27 cellular contexts compared by ENCODE assay signal in genomic region chr13:42981853-42982252, GRCh38. TPM values are rescaled to one million over a fixed set of nuclear protein-coding genes. Genes with fewer than 3 reads are reported as not detected.
DNase-seq lines count a peak whose midpoint lies in the region; FAIRE-seq and TF ChIP-seq lines count a peak whose summit lies in the region.
"Had no signal": no experiment of that assay in that cellular context is flagged by ENCODE, and none has a peak within 500 bp of the region (broad histone marks: within the 10 kb centered on the region; RNA-seq: fewer than 3 reads in every experiment).

No MANE protein-coding gene starts in this region.

- H2AFZ ChIP-seq in H1 (ENCODE audit: low read length): no peak overlapping the region
- H2AFZ ChIP-seq in neural progenitor cell (replicated peaks): peak overlapping the region; percentile 63

- POLR2A ChIA-PET in H1 (lab: Charles Lee; ENCODE audit: partially characterized antibody): interaction anchor here (0.7 to 2.6 kb wide), 4 partner anchors 11 to 291 kb away, joined by 3 to 10 read pairs (median 4); partner anchors contain the start of gene EPSTI1

- H3K4me1 Mint-ChIP-seq in neural progenitor cell (no peaks in the 10 kb centered on the region), CD14-positive monocyte (peaks cover 36% of the 10 kb centered on the region)

- H3K14ac ChIP-seq in H1 (ENCODE audit: insufficient read length): no peak overlapping the region

- H2BK5ac ChIP-seq in H1 (ENCODE audit: low read depth, low read length): no peak overlapping the region

- H3K23ac ChIP-seq in H1 (ENCODE audit: insufficient read length): no peak overlapping the region

- no peak overlapping the region for H3K9ac ChIP-seq in H1 (replicated peaks in 1 of 4; ENCODE audit: extremely low read depth in 1 of 4, low read depth in 3 of 4, low read length in 3 of 4)
- no peak overlapping the region for H3K9ac ChIP-seq in neural progenitor cell
- H3K9ac ChIP-seq: KMS-11 had no signal

- H3K27ac Mint-ChIP-seq in neural progenitor cell: no peak overlapping the region
- H3K27ac Mint-ChIP-seq in CD14-positive monocyte: no peak overlapping the region
- H3K27ac Mint-ChIP-seq: activated naive CD8-positive, alpha-beta T cell treated with anti-CD3 and anti-CD28 coated beads, Interleukin-2, amount 10 ng/mL, durations not matched to agents 7 days and 5 days; T-helper 2 cell treated with Interferon-gamma antibody and Interleukin-4, amounts not matched to agents 5 μg/mL and 100 μg/mL, for 36 hours had no signal

- H2BK12ac ChIP-seq in H1 (ENCODE audit: low read depth, low read length): no peak overlapping the region

- no peak for TF ChIP-seq EP300 in H1 (IDR thresholded peaks at IDR 0.05; ENCODE audit: borderline replicate concordance in 1 of 2, low read depth in 2 of 2, low read length in 2 of 2)

- H2BK20ac ChIP-seq in H1 (ENCODE audit: low read length): no peak overlapping the region

- TF ChIP-seq POLR2A in H1 (IDR thresholded peaks at IDR 0.05; ENCODE audit: control extremely low read depth in 1 of 2, low read depth in 2 of 2, low read length in 2 of 2): no peak

- no peaks in the 10 kb centered on the region for H3F3A ChIP-seq in neural progenitor cell (ENCODE audit: low read depth)

- H3K79me1 ChIP-seq in H1 (ENCODE audit: low read depth, low read length): no peaks in the 10 kb centered on the region; the same call in 1 of the 2 replicates

- H3K4me3 ChIP-seq in H1 (ENCODE audit: extremely low read depth in 1 of 4, insufficient read depth in 2 of 4, low read depth in 3 of 4, low read length in 4 of 4) (no peak overlapping the region), neural progenitor cell (no peak overlapping the region)
- H3K4me3 ChIP-seq: skin epidermis, testis had no signal

- intact Hi-C loops in CD14-positive monocyte (cut with micrococcal nuclease): no loop called here

- DNase-seq in ELF-1 (ENCODE audit: low read depth, low spot score) (peak; percentile 75), NCI-H226 (peak; percentile 37), H1 (ENCODE audit: low read depth in 1 of 2, low spot score in 2 of 2) (no peak), neural progenitor cell (ENCODE audit: low spot score) (no peak), GM19238 (ENCODE audit: insufficient read length, low spot score) (no peak), MV-4-11 (lab: John Stamatoyannopoulos, UW) (no peak), NCI-H82 treated with DMSO at 0.1 percent for 48 hours (lab: John Stamatoyannopoulos, UW; ENCODE audit: unreplicated experiment) (no peak), CD14-positive monocyte (ENCODE audit: low spot score) (no peak)
- DNase-seq: activated effector memory CD4-positive, alpha-beta T cell treated with Interleukin-2 at 50 U/mL for 16 hours; activated naive CD8-positive, alpha-beta T cell treated with anti-CD3 and anti-CD28 coated beads, Interleukin-2, amount 10 ng/mL, durations not matched to agents 7 days and 5 days; CD4-positive, alpha-beta T cell; DMS153; GF-D8; head of caudate nucleus; NCI-H1048; NCI-H2029; NK-92 treated with Interleukin-12 subunit alpha and Interleukin-12 subunit beta, amount 100 ng/mL, for 24 hours; stimulated activated CD4-positive, alpha-beta T cell treated with anti-CD3 and anti-CD28 coated beads, Interleukin-2, amount 100 ng/mL, for 48 hours; stimulated activated naive CD4-positive, alpha-beta T cell; testis; WERI-Rb-1 had no signal

- no peaks in the 10 kb centered on the region for H3K23me2 ChIP-seq in H1 (ENCODE audit: low read depth, low read length)

- CTCF ChIA-PET in H1 (lab: Charles Lee; ENCODE audit: partially characterized antibody): interaction anchor here (1.6 to 2.6 kb wide), 3 partner anchors 8 to 12 kb away, joined by 4 to 12 read pairs (median 10); no protein-coding TSS in a partner anchor

- H4K91ac ChIP-seq in H1 (replicated peaks; ENCODE audit: insufficient read length, low read length): no peak overlapping the region

- H3K56ac ChIP-seq in H1 (replicated peaks; ENCODE audit: insufficient read length, low read depth, low read length): no peak overlapping the region

- H3K36me3 ChIP-seq in H1 (ENCODE audit: control insufficient read depth in 2 of 4, insufficient read depth in 4 of 4, low read length in 3 of 4) (no peaks in the 10 kb centered on the region), neural progenitor cell (no peaks in the 10 kb centered on the region)
- H3K36me3 ChIP-seq: neutrophil, WERI-Rb-1 had no signal

- H3K27ac ChIP-seq in H1 (ENCODE audit: low read depth, low read length) (no peak overlapping the region), neural progenitor cell (no peak overlapping the region)
- H3K27ac ChIP-seq: KMS-11, neutrophil, testis, WERI-Rb-1 had no signal

- no peaks in the 10 kb centered on the region for H3K27me3 Mint-ChIP-seq in neural progenitor cell (ENCODE audit: insufficient read depth, low read depth)
- peaks cover 0 to 6% (median 0%) of the 10 kb centered on the region in 3 donors for H3K27me3 Mint-ChIP-seq in CD14-positive monocyte (ENCODE audit: low read depth in 3 of 3)
- H3K27me3 Mint-ChIP-seq: activated naive CD8-positive, alpha-beta T cell treated with anti-CD3 and anti-CD28 coated beads, Interleukin-2, amount 10 ng/mL, durations not matched to agents 7 days and 5 days; CD4-positive, alpha-beta T cell had no signal

- H3K18ac ChIP-seq in H1 (ENCODE audit: extremely low read depth, low read length): no peak overlapping the region

- no peaks in the 10 kb centered on the region for H3K9me3 Mint-ChIP-seq in neural progenitor cell
- peaks cover 2 to 14% (median 9%) of the 10 kb centered on the region in 7 donors for H3K9me3 Mint-ChIP-seq in CD14-positive monocyte
- H3K9me3 Mint-ChIP-seq: CD4-positive, alpha-beta T cell had no signal

- peak overlapping the region; percentile 54 for H2BK120ac ChIP-seq in H1 (replicated peaks; ENCODE audit: low read depth, low read length)

- FAIRE-seq in H1 (lab: Jason Lieb, UNC): no peak
- FAIRE-seq: colon, RCC 7860 had no signal

- no peak overlapping the region for H3K4me2 ChIP-seq in H1 (ENCODE audit: insufficient read depth in 1 of 2, low read depth in 2 of 2, low read length in 2 of 2)
- H3K4me2 ChIP-seq in neural progenitor cell: no peak overlapping the region
- H3K4me2 ChIP-seq: KMS-11 had no signal

- TF ChIP-seq RAD21 in H1 (IDR thresholded peaks at IDR 0.05 in 1 of 2, conservative IDR thresholded peaks at IDR 0.05 in 1 of 2; ENCODE audit: low read depth in 2 of 2, low read length in 2 of 2): no peak

- H3K36me3 Mint-ChIP-seq in neural progenitor cell (no peaks in the 10 kb centered on the region), CD14-positive monocyte (peaks cover 16 to 18% of the 10 kb centered on the region in 2 donors)

- H3K79me2 ChIP-seq in H1 (ENCODE audit: control insufficient read depth in 1 of 2, insufficient read depth in 2 of 2, low read length in 2 of 2) (no peaks in the 10 kb centered on the region), neural progenitor cell (ENCODE audit: low read depth) (no peaks in the 10 kb centered on the region)

- H3K4me3 Mint-ChIP-seq in neural progenitor cell (no peak overlapping the region), CD14-positive monocyte (no peak overlapping the region)
- H3K4me3 Mint-ChIP-seq: activated naive CD8-positive, alpha-beta T cell treated with anti-CD3 and anti-CD28 coated beads, Interleukin-2, amount 10 ng/mL, durations not matched to agents 7 days and 5 days; CD4-positive, alpha-beta T cell; T-helper 2 cell treated with Interferon-gamma antibody and Interleukin-4, amounts not matched to agents 5 μg/mL and 100 μg/mL, for 36 hours had no signal

- H4K8ac ChIP-seq in H1 (ENCODE audit: extremely low read depth, insufficient read depth, low read length): no peak overlapping the region

- H4K20me1 ChIP-seq in H1 (replicated peaks in 1 of 2; ENCODE audit: control insufficient read depth in 1 of 2, insufficient read depth in 2 of 2, low read length in 2 of 2) (no peaks in the 10 kb centered on the region), neural progenitor cell (ENCODE audit: low read depth) (no peaks in the 10 kb centered on the region)

- H2AK5ac ChIP-seq in H1 (ENCODE audit: low read depth, low read length): no peak overlapping the region

- H3K4ac ChIP-seq in H1 (replicated peaks; ENCODE audit: insufficient read length, low read depth, low read length): no peak overlapping the region

- H3K27me3 ChIP-seq in H1 (replicated peaks in 1 of 4; ENCODE audit: control insufficient read depth in 3 of 4, extremely low read depth in 1 of 4, insufficient read depth in 3 of 4, low read length in 3 of 4): no peaks in the 10 kb centered on the region
- H3K27me3 ChIP-seq in neural progenitor cell: no peaks in the 10 kb centered on the region
- H3K27me3 ChIP-seq: neutrophil, testis had no signal

- no peak overlapping the region for H4K5ac ChIP-seq in H1 (ENCODE audit: insufficient read length, low read depth, low read length)

- 88% methylated on average over 1 of the region's 1 CpG; no CpG with 5 or more reads in 1 of the 2 experiments for WGBS in H1 (ENCODE audit: extremely low coverage in 1 of 2, insufficient coverage in 1 of 2, insufficient read length in 1 of 2, insufficient replicate concordance in 2 of 2, low coverage in 1 of 2, low lambda C conversion rate in 2 of 2, missing lambda C conversion rate in 1 of 2), 2 experiments

- H3K4me1 ChIP-seq in H1 (replicated peaks in 1 of 4; ENCODE audit: control insufficient read depth in 3 of 4, insufficient read depth in 4 of 4, low read length in 3 of 4) (peaks cover 0 to 7% (median 3%) of the 10 kb centered on the region in 4 experiments; a peak in 4 of 7 replicates), neural progenitor cell (no peaks in the 10 kb centered on the region)

- H2BK15ac ChIP-seq in H1 (ENCODE audit: low read length): no peak overlapping the region

- no peaks in the 10 kb centered on the region; a peak in 1 of 4 replicates for H3K9me3 ChIP-seq in H1 (ENCODE audit: insufficient read depth in 2 of 2, low read depth in 1 of 2, low read length in 1 of 2)
- H3K9me3 ChIP-seq in neural progenitor cell (ENCODE audit: low read depth): no peaks in the 10 kb centered on the region
- H3K9me3 ChIP-seq: neutrophil, testis had no signal

- TF ChIP-seq CTCF in H1 (IDR thresholded peaks at IDR 0.05; ENCODE audit: control extremely low read depth in 1 of 3, insufficient read depth in 1 of 3, low read depth in 1 of 3, low read length in 3 of 3): no peak
- TF ChIP-seq CTCF in neural progenitor cell (IDR thresholded peaks at IDR 0.05): no peak
- no peak for TF ChIP-seq CTCF in CD14-positive monocyte (IDR thresholded peaks at IDR 0.05)

RNA-seq across cellular contexts. Expression of gene EPSTI1, which starts 10.2 kb away (rescaled TPM):
- 0.37 and 0.46 TPM in 2 replicates for total RNA-seq in H1 (2021; fragmentation: NEBNext Ultra II Directional; extraction: Animal tissue kit (Norgen Biotek cat#: 25700))
- polyA plus RNA-seq in H1 (2011; rRNA removed) (0.11 and 0.23 TPM in 2 replicates), CD14-positive monocyte (10 to 100 TPM; 16.4 to 19.9 TPM)
- 0.22 TPM for polyA plus RNA-seq in H1 (2011; cell fraction: cytosol; rRNA removed)
- 0.06 TPM for polyA plus RNA-seq in H1 (2011; cell fraction: nucleus; rRNA removed)
- 0.18 to 0.60 TPM (median 0.31 TPM) in 4 replicates for polyA plus RNA-seq in H1 (2012, experiment 1 of 2)
- not detected for polyA plus RNA-seq in H1 (2012, experiment 2 of 2)
- polyA plus RNA-seq in H1 (2013, experiment 1 of 2): 0.30 TPM
- polyA plus RNA-seq in H1 (2013, experiment 2 of 2): 0.35 TPM
- polyA minus RNA-seq in H1 (2011; rRNA and poly(A)+ RNA removed): 0.06 and 0.41 TPM in 2 replicates
- polyA minus RNA-seq in H1 (2011; cell fraction: cytosol; rRNA and poly(A)+ RNA removed): not detected
- 0.90 TPM for polyA minus RNA-seq in H1 (2011; cell fraction: nucleus; rRNA and poly(A)+ RNA removed)
- 0.32 and 1.0 TPM in 2 replicates for total RNA-seq in neural progenitor cell (ENCODE audit: low replicate concordance)

RNA-seq across cellular contexts. Expression of gene DNAJC15, which starts 41.5 kb away (rescaled TPM):
- 5.8 and 6.5 TPM in 2 replicates for total RNA-seq in H1 (2021; fragmentation: NEBNext Ultra II Directional; extraction: Animal tissue kit (Norgen Biotek cat#: 25700))
- polyA plus RNA-seq in H1 (2011; rRNA removed): 20.8 and 21.8 TPM in 2 replicates
- 23.5 TPM for polyA plus RNA-seq in H1 (2011; cell fraction: cytosol; rRNA removed)
- 19.1 TPM for polyA plus RNA-seq in H1 (2011; cell fraction: nucleus; rRNA removed)
- 14.2 to 21.8 TPM (median 17.7 TPM) in 4 replicates for polyA plus RNA-seq in H1 (2012, experiment 1 of 2)
- 2.9 TPM for polyA plus RNA-seq in H1 (2012, experiment 2 of 2)
- polyA plus RNA-seq in H1 (2013, experiment 1 of 2): 2.4 TPM
- 2.5 TPM for polyA plus RNA-seq in H1 (2013, experiment 2 of 2)
- 9.1 and 11.8 TPM in 2 replicates for polyA minus RNA-seq in H1 (2011; rRNA and poly(A)+ RNA removed)
- polyA minus RNA-seq in H1 (2011; cell fraction: cytosol; rRNA and poly(A)+ RNA removed): 21.1 TPM
- 11.1 TPM for polyA minus RNA-seq in H1 (2011; cell fraction: nucleus; rRNA and poly(A)+ RNA removed)
- total RNA-seq in neural progenitor cell (ENCODE audit: low replicate concordance): 2.7 and 3.2 TPM in 2 replicates
- polyA plus RNA-seq in CD14-positive monocyte: 10 to 100 TPM; 22.0 to 31.1 TPM

Comparison
In these comparisons a context has a peak if more than half of its experiments do, and no peak if none do; other contexts are left out.
1. DNase-seq: peak in ELF-1 (single experiment) and NCI-H226 (single experiment); none in H1 (0 of 2), neural progenitor cell (single experiment), GM19238 (single experiment), MV-4-11 (single experiment), NCI-H82 treated with DMSO at 0.1 percent for 48 hours (single experiment) and CD14-positive monocyte (single experiment).